In genomic region chr5:113050606-113051391, GRCh38 we compare ENCODE assay signal across 9 cellular contexts.
A peak's percentile ranks its signal among the peaks of the same experiment; 100 is the strongest.
DNase-seq lines count a peak whose midpoint lies in the region; ATAC-seq and TF ChIP-seq lines count a peak whose summit lies in the region.
"Had no signal": no experiment of that assay in that cellular context is flagged by ENCODE, and none has a peak within 500 bp of the region (broad histone marks: within the 10 kb centered on the region; RNA-seq: fewer than 3 reads in every experiment).

No MANE protein-coding gene starts in this region.

- H3K27me3 ChIP-seq in RWPE2 (ENCODE audit: insufficient read depth, poor library complexity, severe bottlenecking), result no peaks in the 10 kb centered on the region
- no peaks in the 10 kb centered on the region for H3K27me3 ChIP-seq in parathyroid adenoma (ENCODE audit: control insufficient read depth, insufficient read depth, low read length)
- H3K27me3 ChIP-seq: gastrocnemius medialis had no signal

- H3K9me3 Mint-ChIP-seq in endothelial cell (ENCODE audit: unreplicated experiment), result no peaks in the 10 kb centered on the region

- in situ Hi-C loops in GM13977 (cut with MboI; ENCODE audit: low pct_unique_long_range_greater_than_20kb, low sequenced_read_pairs, unreplicated experiment), result no loop called here

- H3K4me1 ChIP-seq in RWPE2 (ENCODE audit: insufficient read depth, poor library complexity, severe bottlenecking), result peaks cover 19% of the 10 kb centered on the region
- H3K4me1 ChIP-seq in parathyroid adenoma, result peaks cover 56% of the 10 kb centered on the region
- H3K4me1 ChIP-seq: gastrocnemius medialis had no signal

- peaks cover 8% of the 10 kb centered on the region for H3K4me1 Mint-ChIP-seq in endothelial cell (ENCODE audit: unreplicated experiment)

- no peak overlapping the region for H3K4me2 ChIP-seq in parathyroid adenoma (ENCODE audit: low read length)

- TF ChIP-seq CTCF in RWPE2 (IDR thresholded peaks at IDR 0.05; ENCODE audit: poor library complexity, severe bottlenecking) (no peak), endothelial cell (IDR thresholded peaks at IDR 0.05; ENCODE audit: unreplicated experiment) (no peak), parathyroid adenoma (IDR thresholded peaks at IDR 0.05) (no peak), GM13977 (IDR thresholded peaks at IDR 0.05; ENCODE audit: extremely low read depth, insufficient read depth, missing control alignments) (no peak)

- DNase-seq in ELR (ENCODE audit: low read depth) (peak; percentile 78), RWPE2 (ENCODE audit: low spot score) (no peak), endothelial cell (ENCODE audit: low spot score) (no peak), GM13977 (ENCODE audit: low spot score) (no peak), iPS-NIHi11 (ENCODE audit: low spot score) (no peak)
- DNase-seq in effector CD4-positive, alpha-beta T cell, result no peak
- DNase-seq: gastrocnemius medialis had no signal

- H3K36me3 ChIP-seq in RWPE2 (ENCODE audit: low read depth) (peaks cover 27% of the 10 kb centered on the region), parathyroid adenoma (ENCODE audit: control insufficient read depth, insufficient read depth, low read length) (no peaks in the 10 kb centered on the region)
- H3K36me3 ChIP-seq: gastrocnemius medialis had no signal

- no peak overlapping the region for H2AFZ ChIP-seq in parathyroid adenoma

- peaks cover 5% of the 10 kb centered on the region for H3K79me2 ChIP-seq in parathyroid adenoma

- H3K4me3 Mint-ChIP-seq in endothelial cell (ENCODE audit: unreplicated experiment), result peak overlapping the region; percentile 4

- H3K4me3 ChIP-seq in RWPE2 (ENCODE audit: severe bottlenecking) (no peak overlapping the region), parathyroid adenoma (ENCODE audit: low read depth, low read length) (no peak overlapping the region)
- H3K4me3 ChIP-seq: gastrocnemius medialis had no signal

- H3K27ac Mint-ChIP-seq in endothelial cell (ENCODE audit: unreplicated experiment), result no peak overlapping the region

- H3K27ac ChIP-seq in RWPE2 (ENCODE audit: poor library complexity, severe bottlenecking), result peak overlapping the region; percentile 58
- peak overlapping the region; percentile 94 for H3K27ac ChIP-seq in parathyroid adenoma
- H3K27ac ChIP-seq: gastrocnemius medialis had no signal

- H3K9me3 ChIP-seq in RWPE2 (ENCODE audit: severe bottlenecking) (no peaks in the 10 kb centered on the region), parathyroid adenoma (ENCODE audit: control insufficient read depth, low read length) (no peaks in the 10 kb centered on the region)
- H3K9me3 ChIP-seq: gastrocnemius medialis had no signal

- ATAC-seq in RWPE2 (ENCODE audit: low read depth) (peak; percentile 67), GM19452 (IDR thresholded peaks at IDR 0.05; ENCODE audit: unreplicated experiment) (no peak)
- ATAC-seq: gastrocnemius medialis had no signal

- H3K9ac ChIP-seq in parathyroid adenoma, result no peak overlapping the region

- H3K36me3 Mint-ChIP-seq in endothelial cell (ENCODE audit: low read depth, unreplicated experiment), result peaks cover 17% of the 10 kb centered on the region

- H3K27me3 Mint-ChIP-seq in endothelial cell (ENCODE audit: unreplicated experiment), result no peaks in the 10 kb centered on the region
